Comparison of ENCODE assay signal across 1 cellular context in genomic region chr3:41247590-41247989, GRCh38.
TF ChIP-seq lines count a peak whose summit lies in the region.

No MANE protein-coding gene starts in this region.

TF ChIP-seq in HepG2, 621 proteins besides CTCF, POLR2A, EP300 and RAD21 (continued from another document and continues in another):
- TF ChIP-seq ZGPAT (CRISPR knock-in tag; IDR thresholded peaks at IDR 0.05) (peak; percentile 43; the same call in 1 of the 2 replicates), MATR3 (CRISPR knock-in tag; IDR thresholded peaks at IDR 0.05) (no peak), STAG1 (CRISPR knock-in tag; IDR thresholded peaks at IDR 0.05) (peak; percentile 43), RCOR2 (CRISPR knock-in tag; IDR thresholded peaks at IDR 0.05) (peak; percentile 86; the same call in 1 of the 2 replicates), EEA1 (CRISPR knock-in tag; IDR thresholded peaks at IDR 0.05; ENCODE audit: borderline replicate concordance) (no peak), SIX4 (CRISPR knock-in tag; IDR thresholded peaks at IDR 0.05) (peak; percentile 88), RARA (CRISPR knock-in tag; IDR thresholded peaks at IDR 0.05) (peak; percentile 91), MAX (IDR thresholded peaks at IDR 0.05) (0 out of 2 replicates have a peak, but pooled peaks have one; percentile 38), MED1 (CRISPR knock-in tag; IDR thresholded peaks at IDR 0.05) (peak; percentile 85), IRX3 (CRISPR knock-in tag; IDR thresholded peaks at IDR 0.05; ENCODE audit: borderline replicate concordance, low read depth) (no peak), SOX5 (CRISPR knock-in tag; IDR thresholded peaks at IDR 0.05; ENCODE audit: borderline replicate concordance) (peak; percentile 90), ZBTB33 (CRISPR knock-in tag; IDR thresholded peaks at IDR 0.05) (peak; percentile 27; the same call in 1 of the 2 replicates), IKZF5 (CRISPR knock-in tag; IDR thresholded peaks at IDR 0.05) (peak; percentile 54; the same call in 1 of the 2 replicates), RBAK (CRISPR knock-in tag; IDR thresholded peaks at IDR 0.05) (no peak), ZFX (CRISPR knock-in tag; IDR thresholded peaks at IDR 0.05; ENCODE audit: low read depth) (0 out of 2 replicates have a peak, but pooled peaks have one; percentile 13), ZMYM4 (CRISPR knock-in tag; IDR thresholded peaks at IDR 0.05) (peak; percentile 60; the same call in 1 of the 2 replicates), DR1 (CRISPR knock-in tag; IDR thresholded peaks at IDR 0.05) (peak; percentile 35; the same call in 1 of the 2 replicates), PATZ1 (CRISPR knock-in tag; IDR thresholded peaks at IDR 0.05) (peak; percentile 99), AKAP8 (CRISPR knock-in tag; IDR thresholded peaks at IDR 0.05) (0 out of 2 replicates have a peak, but pooled peaks have one; percentile 31), ZBTB7B (CRISPR knock-in tag; IDR thresholded peaks at IDR 0.05) (peak; percentile 92), MED13 (CRISPR knock-in tag; IDR thresholded peaks at IDR 0.05) (peak; percentile 59; the same call in 1 of the 2 replicates), ATF5 (CRISPR knock-in tag; IDR thresholded peaks at IDR 0.05; ENCODE audit: low read depth) (no peak), MYPOP (CRISPR knock-in tag; IDR thresholded peaks at IDR 0.05) (peak; percentile 42; the same call in 1 of the 2 replicates), RXRA (CRISPR knock-in tag; IDR thresholded peaks at IDR 0.05) (peak; percentile 92), NR2F6 (IDR thresholded peaks at IDR 0.05) (peak; percentile 37), NR2F6 (CRISPR knock-in tag; IDR thresholded peaks at IDR 0.05) (peak; percentile 80), GATAD1 (CRISPR knock-in tag; IDR thresholded peaks at IDR 0.05) (peak; percentile 32; the same call in 1 of the 2 replicates), ZBTB38 (CRISPR knock-in tag; IDR thresholded peaks at IDR 0.05) (0 out of 2 replicates have a peak, but pooled peaks have one; percentile 33), ZNF264 (CRISPR knock-in tag; IDR thresholded peaks at IDR 0.05) (peak; percentile 71; the same call in 1 of the 2 replicates), ZNF768 (CRISPR knock-in tag; IDR thresholded peaks at IDR 0.05) (0 out of 2 replicates have a peak, but pooled peaks have one; percentile 11), ZNF615 (CRISPR knock-in tag; IDR thresholded peaks at IDR 0.05; ENCODE audit: borderline replicate concordance) (peak; percentile 76; the same call in 1 of the 2 replicates), DRAP1 (CRISPR knock-in tag; IDR thresholded peaks at IDR 0.05) (peak; percentile 26; the same call in 1 of the 2 replicates), SKIL (CRISPR knock-in tag; IDR thresholded peaks at IDR 0.05; ENCODE audit: borderline replicate concordance) (peak; percentile 95), AHDC1 (CRISPR knock-in tag; IDR thresholded peaks at IDR 0.05; ENCODE audit: borderline replicate concordance) (0 out of 2 replicates have a peak, but pooled peaks have one; percentile 23), ISL2 (CRISPR knock-in tag; IDR thresholded peaks at IDR 0.05) (peak; percentile 88), YY1 (IDR thresholded peaks at IDR 0.05; ENCODE audit: insufficient read depth, insufficient replicate concordance, low read depth, low read length) (no peak), GATAD2A (CRISPR knock-in tag; IDR thresholded peaks at IDR 0.05) (peak; percentile 87), ZNF879 (CRISPR knock-in tag; IDR thresholded peaks at IDR 0.05) (no peak), HMG20A (CRISPR knock-in tag; IDR thresholded peaks at IDR 0.05; ENCODE audit: borderline replicate concordance) (peak; percentile 74), KLF16 (CRISPR knock-in tag; IDR thresholded peaks at IDR 0.05) (peak in 1 of 2 experiments; percentile 36; a peak in 1 of 4 replicates), SRSF1 (optimal IDR thresholded peaks at IDR 0.05; ENCODE audit: low read depth, low read length) (peak; percentile 66), ZFP91 (CRISPR knock-in tag; IDR thresholded peaks at IDR 0.05; ENCODE audit: borderline replicate concordance) (peak; percentile 64), ZNF569 (CRISPR knock-in tag; IDR thresholded peaks at IDR 0.05; ENCODE audit: borderline replicate concordance) (no peak)
